ENCODE assay signal across 17 cellular contexts in genomic region chr9:83153030-83153429, GRCh38.
"Had no signal": no experiment of that assay in that cellular context is flagged by ENCODE, and none has a peak within 500 bp of the region (broad histone marks: within the 10 kb centered on the region; RNA-seq: fewer than 3 reads in every experiment).

No MANE protein-coding gene starts in this region.

- DNase-seq: activated CD4-positive, alpha-beta memory T cell treated with anti-CD3 and anti-CD28 coated beads for 36 hours; activated CD4-positive, alpha-beta T cell treated with anti-CD3 and anti-CD28 coated beads for 36 hours; activated naive CD4-positive, alpha-beta T cell treated with anti-CD3 and anti-CD28 coated beads, Interleukin-2, amount 10 ng/mL, durations not matched to agents 7 days and 5 days; activated T-cell treated with anti-CD3 and anti-CD28 coated beads, Interleukin-2, amount 50 U/mL, for 24 hours; effector memory CD8-positive, alpha-beta T cell; foreskin keratinocyte; glutamatergic neuron; hypothalamus; left ventricle myocardium superior; natural killer cell; stimulated activated CD4-positive, alpha-beta T cell treated with anti-CD3 and anti-CD28 coated beads, Interleukin-1b, Interleukin-23, amount 100 ng/mL, for 48 hours; stimulated activated naive CD8-positive, alpha-beta T cell treated with anti-CD3 and anti-CD28 coated beads, Interleukin-15, amount 100 ng/mL, for 72 hours; WERI-Rb-1 had no signal

- H3K9me3 ChIP-seq: ascending aorta, neutrophil, thoracic aorta had no signal

- H3K27ac ChIP-seq: ascending aorta, foreskin keratinocyte, neutrophil, parathyroid adenoma, thoracic aorta, WERI-Rb-1 had no signal

- H3K4me1 ChIP-seq: ascending aorta, parathyroid adenoma had no signal

- H3K4me3 ChIP-seq: ascending aorta, thoracic aorta had no signal

- H3K36me3 ChIP-seq: ascending aorta, neutrophil, thoracic aorta, WERI-Rb-1 had no signal

- H3K27me3 ChIP-seq: ascending aorta, foreskin keratinocyte, neutrophil had no signal

- ATAC-seq: activated CD4-positive, alpha-beta T cell treated with anti-CD3 and anti-CD28 coated beads for 36 hours; effector memory CD8-positive, alpha-beta T cell; foreskin keratinocyte; left ventricle myocardium superior; natural killer cell; stimulated activated naive CD8-positive, alpha-beta T cell treated with anti-CD3 and anti-CD28 coated beads, Interleukin-15, amount 100 ng/mL, for 72 hours had no signal
